In genomic region chr18:44798433-44799048, GRCh38 we compare ENCODE assay signal across 15 cellular contexts.
A peak's percentile ranks its signal among the peaks of the same experiment; 100 is the strongest.
DNase-seq lines count a peak whose midpoint lies in the region; ATAC-seq, FAIRE-seq and TF ChIP-seq lines count a peak whose summit lies in the region.
"Had no signal": no experiment of that assay in that cellular context is flagged by ENCODE, and none has a peak within 500 bp of the region (broad histone marks: within the 10 kb centered on the region; RNA-seq: fewer than 3 reads in every experiment).

No MANE protein-coding gene starts in this region.

- H3K9ac ChIP-seq in BLaER1: no peak overlapping the region
- no peak overlapping the region for H3K9ac ChIP-seq in mesenchymal stem cell (ENCODE audit: low read length)

- no peak overlapping the region for H3K4ac ChIP-seq in mesenchymal stem cell (ENCODE audit: low read depth in 1 of 2, low read length in 2 of 2)

- H4K20me1 ChIP-seq in BLaER1: no peaks in the 10 kb centered on the region

- peak overlapping the region; percentile 71 for H3K4me2 ChIP-seq in BLaER1
- H3K4me2 ChIP-seq in mesenchymal stem cell (ENCODE audit: low read length, poor library complexity, severe bottlenecking): no peak overlapping the region

- H3K4me3 ChIP-seq in BLaER1 (no peak overlapping the region), mesenchymal stem cell (ENCODE audit: insufficient read depth in 1 of 2, low read depth in 1 of 2, low read length in 2 of 2) (no peak overlapping the region)
- H3K4me3 ChIP-seq: coronary artery had no signal

- H2AK5ac ChIP-seq in mesenchymal stem cell (ENCODE audit: low read length, severe bottlenecking): peak overlapping the region; percentile 65

- no peak overlapping the region for H2BK120ac ChIP-seq in mesenchymal stem cell (ENCODE audit: low read depth, low read length)

- no peaks in the 10 kb centered on the region for H3K27me3 Mint-ChIP-seq in activated T-helper 2 cell treated with anti-CD3 and anti-CD28 coated beads, Interferon-gamma antibody, Interleukin-2, Interleukin-4, amounts not matched to agents 10 μg/mL and 5 μg/mL and 100 μg/mL, durations not matched to agents 14 hours and 24 hours and 36 hours (ENCODE audit: low read depth)
- no peaks in the 10 kb centered on the region; the same call in 1 of the 2 replicates for H3K27me3 Mint-ChIP-seq in WTC11 (ENCODE audit: low read depth)

- POLR2A ChIA-PET in WTC11 (lab: Charles Lee): no interaction called here

- TF ChIP-seq CTCF in WTC11 (IDR thresholded peaks at IDR 0.05): no peak

- peaks cover 24% of the 10 kb centered on the region for H3K36me3 Mint-ChIP-seq in activated T-helper 2 cell treated with anti-CD3 and anti-CD28 coated beads, Interferon-gamma antibody, Interleukin-2, Interleukin-4, amounts not matched to agents 10 μg/mL and 5 μg/mL and 100 μg/mL, durations not matched to agents 14 hours and 24 hours and 36 hours (ENCODE audit: low read depth)
- H3K36me3 Mint-ChIP-seq in WTC11: peaks cover 14% of the 10 kb centered on the region

- H3K4me3 Mint-ChIP-seq in activated T-helper 2 cell treated with anti-CD3 and anti-CD28 coated beads, Interferon-gamma antibody, Interleukin-2, Interleukin-4, amounts not matched to agents 10 μg/mL and 5 μg/mL and 100 μg/mL, durations not matched to agents 14 hours and 24 hours and 36 hours (ENCODE audit: low read depth): no peak overlapping the region
- H3K4me3 Mint-ChIP-seq in WTC11: no peak overlapping the region

- H2BK12ac ChIP-seq in mesenchymal stem cell (ENCODE audit: low read length in 2 of 2): no peak overlapping the region

- H3K27ac ChIP-seq in BLaER1: peak overlapping the region; percentile 47; the same call in 1 of the 2 replicates
- H3K27ac ChIP-seq in mesenchymal stem cell (ENCODE audit: low read length, poor library complexity, severe bottlenecking): no peak overlapping the region
- H3K27ac ChIP-seq: C4-2B, coronary artery had no signal

- intact Hi-C loops in activated T-helper 2 cell treated with anti-CD3 and anti-CD28 coated beads, Interferon-gamma antibody, Interleukin-2, Interleukin-4, amounts not matched to agents 10 μg/mL and 5 μg/mL and 100 μg/mL, durations not matched to agents 14 hours and 24 hours and 36 hours (cut with micrococcal nuclease): loop anchor here (1.0 to 2.0 kb wide), 6 partner anchors 24 to 118 kb away; partner anchors contain the start of gene SETBP1

- no peak overlapping the region for H2AFZ ChIP-seq in mesenchymal stem cell (ENCODE audit: low read depth, low read length)

- peak; percentile 62 for FAIRE-seq in GM12891 (lab: Jason Lieb, UNC)
- FAIRE-seq: frontal cortex had no signal

- DNase-seq in GM12891 (ENCODE audit: insufficient read length, low spot score) (no peak), mesenchymal stem cell (no peak), AG08395 (ENCODE audit: low spot score) (no peak), WTC11 (ENCODE audit: low spot score) (no peak)
- no peak for DNase-seq in activated T-helper 2 cell treated with anti-CD3 and anti-CD28 coated beads, Interferon-gamma antibody, Interleukin-2, Interleukin-4, amounts not matched to agents 10 μg/mL and 5 μg/mL and 100 μg/mL, durations not matched to agents 14 hours and 24 hours and 36 hours (ENCODE audit: low spot score)
- DNase-seq: activated CD4-positive, CD25-positive, alpha-beta regulatory T cell; activated T-cell treated with anti-CD3 and anti-CD28 coated beads, Interleukin-2, amount 50 U/mL, for 1 hour; KG1; PC-3 had no signal

- H3K36me3 ChIP-seq in BLaER1: no peaks in the 10 kb centered on the region
- H3K36me3 ChIP-seq in mesenchymal stem cell (ENCODE audit: control insufficient read depth in 1 of 2, insufficient read depth in 2 of 2, low read depth in 1 of 2, low read length in 2 of 2): peaks cover 0 to 20% of the 10 kb centered on the region in 2 experiments

- ATAC-seq in HG03342 (IDR thresholded peaks at IDR 0.05; ENCODE audit: unreplicated experiment): no peak
- no peak for ATAC-seq in GM19324 (IDR thresholded peaks at IDR 0.05; ENCODE audit: low FRiP score, unreplicated experiment)
- no peak for ATAC-seq in WTC11
- ATAC-seq: PC-3 had no signal

- H4K8ac ChIP-seq in mesenchymal stem cell (ENCODE audit: low read length): peak overlapping the region; percentile 5

- peaks cover 8% of the 10 kb centered on the region for H3K9me3 Mint-ChIP-seq in activated T-helper 2 cell treated with anti-CD3 and anti-CD28 coated beads, Interferon-gamma antibody, Interleukin-2, Interleukin-4, amounts not matched to agents 10 μg/mL and 5 μg/mL and 100 μg/mL, durations not matched to agents 14 hours and 24 hours and 36 hours
- peaks cover 15% of the 10 kb centered on the region for H3K9me3 Mint-ChIP-seq in WTC11

- no peak overlapping the region for H3K14ac ChIP-seq in mesenchymal stem cell (ENCODE audit: low read length in 2 of 2)

- H3K27ac Mint-ChIP-seq in activated T-helper 2 cell treated with anti-CD3 and anti-CD28 coated beads, Interferon-gamma antibody, Interleukin-2, Interleukin-4, amounts not matched to agents 10 μg/mL and 5 μg/mL and 100 μg/mL, durations not matched to agents 14 hours and 24 hours and 36 hours: peak overlapping the region; percentile 80
- H3K27ac Mint-ChIP-seq in WTC11: no peak overlapping the region

- no peak for TF ChIP-seq POLR2A in GM12891 (IDR thresholded peaks at IDR 0.05; ENCODE audit: low read depth, low read length)

- 96% methylated on average over 3 of the region's 3 CpGs for WGBS in mesenchymal stem cell

- CTCF ChIA-PET in WTC11 (lab: Charles Lee): no interaction called here

- no peak overlapping the region for H2BK15ac ChIP-seq in mesenchymal stem cell (ENCODE audit: low read depth, poor library complexity, severe bottlenecking)

- H3K23ac ChIP-seq in mesenchymal stem cell (ENCODE audit: low read length in 2 of 2): no peak overlapping the region

- H3K4me1 ChIP-seq in BLaER1: peaks cover 36% of the 10 kb centered on the region
- peaks cover 13% of the 10 kb centered on the region for H3K4me1 ChIP-seq in mesenchymal stem cell (ENCODE audit: control insufficient read depth, insufficient read depth, low read depth, low read length)

- H2BK5ac ChIP-seq in mesenchymal stem cell (ENCODE audit: low read depth, low read length, poor library complexity, severe bottlenecking): no peak overlapping the region

- no peaks in the 10 kb centered on the region for H3K27me3 ChIP-seq in BLaER1
- no peaks in the 10 kb centered on the region for H3K27me3 ChIP-seq in mesenchymal stem cell (ENCODE audit: control insufficient read depth in 1 of 2, insufficient read depth in 1 of 2, low read length in 2 of 2)

- H3K4me1 Mint-ChIP-seq in activated T-helper 2 cell treated with anti-CD3 and anti-CD28 coated beads, Interferon-gamma antibody, Interleukin-2, Interleukin-4, amounts not matched to agents 10 μg/mL and 5 μg/mL and 100 μg/mL, durations not matched to agents 14 hours and 24 hours and 36 hours (ENCODE audit: low read depth): peaks cover 69% of the 10 kb centered on the region
- H3K4me1 Mint-ChIP-seq in WTC11: peaks cover 18% of the 10 kb centered on the region

- H3K79me1 ChIP-seq in mesenchymal stem cell (replicated peaks; ENCODE audit: low read length, poor library complexity, severe bottlenecking): peaks cover 15% of the 10 kb centered on the region

- no peak overlapping the region for H3K18ac ChIP-seq in mesenchymal stem cell (ENCODE audit: low read depth in 1 of 2, low read length in 2 of 2)

- no peak overlapping the region for H4K91ac ChIP-seq in mesenchymal stem cell (ENCODE audit: low read length)

- H3K9me3 ChIP-seq in BLaER1 (no peaks in the 10 kb centered on the region), mesenchymal stem cell (ENCODE audit: control insufficient read depth, low read length) (no peaks in the 10 kb centered on the region)

TF ChIP-seq in GM12891, 5 proteins besides CTCF, POLR2A, EP300 and RAD21:
- peak; percentile 93 for TF ChIP-seq SPI1 (IDR thresholded peaks at IDR 0.05; ENCODE audit: low read depth, low read length)
- TF ChIP-seq PAX5 (IDR thresholded peaks at IDR 0.05; ENCODE audit: insufficient read depth, low read length, severe bottlenecking): no peak

TF ChIP-seq in WTC11, 78 proteins besides CTCF, POLR2A, EP300 and RAD21:
- TF ChIP-seq ZNF425 (CRISPR knock-in tag; conservative IDR thresholded peaks at IDR 0.05) (no peak), NR1H2 (CRISPR knock-in tag; IDR thresholded peaks at IDR 0.05) (no peak), TCF7 (CRISPR knock-in tag; IDR thresholded peaks at IDR 0.05; ENCODE audit: low read depth) (no peak), ZNF121 (CRISPR knock-in tag; IDR thresholded peaks at IDR 0.05) (no peak), ETV6 (CRISPR knock-in tag; IDR thresholded peaks at IDR 0.05) (no peak), CDX4 (CRISPR knock-in tag; IDR thresholded peaks at IDR 0.05; ENCODE audit: borderline replicate concordance) (no peak), NR3C1 (CRISPR knock-in tag; conservative IDR thresholded peaks at IDR 0.05; ENCODE audit: low read depth) (no peak), ATF3 (CRISPR knock-in tag; conservative IDR thresholded peaks at IDR 0.05) (no peak)
